1 cellular context compared by ENCODE assay signal in the genomic region with DNA sequence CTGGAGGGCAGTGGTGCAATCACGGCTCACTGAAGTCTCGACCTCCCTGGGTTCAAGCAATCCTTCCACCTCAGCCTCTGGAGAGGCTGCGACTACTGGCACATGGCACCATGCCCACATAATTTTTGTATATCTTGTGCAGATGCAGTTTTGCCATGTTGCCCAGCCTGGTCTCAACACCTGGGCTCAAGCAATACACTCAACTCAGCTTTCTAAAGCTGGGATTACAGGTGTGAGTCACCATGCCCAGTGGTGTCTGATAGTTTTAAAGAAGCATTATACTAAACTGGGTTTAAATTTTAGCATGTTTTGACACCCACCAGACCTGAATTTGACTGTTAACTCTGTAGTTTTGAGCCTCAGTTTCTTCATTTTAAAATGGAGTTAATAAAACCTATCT.
TF ChIP-seq lines count a peak whose summit lies in the region.

No MANE protein-coding gene starts in this region.

TF ChIP-seq in H1, 55 proteins besides CTCF, POLR2A, EP300 and RAD21:
- TF ChIP-seq TBP (IDR thresholded peaks at IDR 0.05; ENCODE audit: low read depth, low read length) (no peak), RNF2 (IDR thresholded peaks at IDR 0.05; ENCODE audit: borderline replicate concordance, low read depth, low read length, missing control alignments, poor library complexity, severe bottlenecking) (no peak), SIRT6 (IDR thresholded peaks at IDR 0.05; ENCODE audit: low read length) (no peak), TCF12 (IDR thresholded peaks at IDR 0.05; ENCODE audit: low read depth, low read length) (no peak), HDAC6 (IDR thresholded peaks at IDR 0.05; ENCODE audit: low read depth, low read length) (no peak), MAFK (IDR thresholded peaks at IDR 0.05; ENCODE audit: low read depth, low read length) (no peak), RFX5 (IDR thresholded peaks at IDR 0.05; ENCODE audit: borderline replicate concordance, low read depth, low read length) (no peak), POU5F1 (IDR thresholded peaks at IDR 0.05; ENCODE audit: low read depth, low read length) (no peak), KDM4A (IDR thresholded peaks at IDR 0.05; ENCODE audit: low read depth, low read length, severe bottlenecking) (no peak), SRF (IDR thresholded peaks at IDR 0.05; ENCODE audit: low read depth, low read length) (no peak), SUZ12 (IDR thresholded peaks at IDR 0.05; ENCODE audit: low read length) (no peak), USF2 (IDR thresholded peaks at IDR 0.05; ENCODE audit: low read length) (no peak), EGR1 (IDR thresholded peaks at IDR 0.05; ENCODE audit: borderline replicate concordance, low read depth, low read length) (no peak), CTBP2 (IDR thresholded peaks at IDR 0.05; ENCODE audit: borderline replicate concordance, insufficient read depth, insufficient read length, low read length) (no peak), SP1 (IDR thresholded peaks at IDR 0.05; ENCODE audit: low read depth, low read length) (no peak), GABPA (IDR thresholded peaks at IDR 0.05; ENCODE audit: borderline replicate concordance, insufficient read depth, low read length) (no peak), POLR2AphosphoS5 (IDR thresholded peaks at IDR 0.05; ENCODE audit: low read depth, low read length) (no peak)
